13 cellular contexts compared by ENCODE assay signal in the genomic region with DNA sequence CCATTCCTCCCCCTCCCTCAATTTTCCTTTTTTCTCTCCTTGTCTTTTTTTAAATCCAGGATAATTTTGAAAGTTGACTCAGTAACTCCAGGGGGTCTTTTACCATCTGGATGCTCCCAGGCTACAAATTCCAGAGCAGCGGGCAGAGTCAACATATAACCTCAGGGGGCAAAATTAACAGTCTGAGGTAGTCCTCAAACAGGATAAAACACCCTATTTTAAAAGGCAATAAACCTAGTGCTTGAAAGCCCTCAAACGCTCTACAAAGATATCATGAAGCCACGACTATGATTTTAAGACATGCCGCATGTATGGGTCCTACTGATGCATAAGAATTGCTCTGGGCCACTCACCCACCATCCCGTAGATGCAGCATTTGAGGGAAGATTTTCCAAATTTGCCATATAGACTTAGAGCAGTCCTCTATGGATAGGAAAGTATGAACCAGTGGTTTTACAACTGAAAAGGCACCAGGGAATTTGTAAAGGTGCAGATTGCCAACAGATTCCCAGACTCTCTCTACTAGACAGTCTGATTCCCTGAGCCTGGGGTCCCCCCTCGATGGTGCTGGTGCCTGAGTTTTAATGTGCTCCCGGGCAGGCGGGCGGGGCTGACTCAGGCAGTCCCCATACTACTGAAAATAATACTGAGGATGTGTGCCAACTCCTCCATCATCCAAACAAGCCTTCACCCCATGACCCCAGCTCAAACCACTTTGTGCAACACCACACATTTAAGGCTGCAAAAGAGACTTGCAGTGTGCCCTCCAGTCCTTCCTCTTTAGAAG. TPM values are rescaled to one million over a fixed set of nuclear protein-coding genes. Genes with fewer than 3 reads are reported as not detected.
A peak's percentile ranks its signal among the peaks of the same experiment; 100 is the strongest.
DNase-seq lines count a peak whose midpoint lies in the region; ATAC-seq, FAIRE-seq and TF ChIP-seq lines count a peak whose summit lies in the region.
"Had no signal": no experiment of that assay in that cellular context is flagged by ENCODE, and none has a peak within 500 bp of the region (broad histone marks: within the 10 kb centered on the region; RNA-seq: fewer than 3 reads in every experiment).

No MANE protein-coding gene starts in this region.

- no peak overlapping the region for H2BK15ac ChIP-seq in H1 (ENCODE audit: low read length)

- H3K27me3 ChIP-seq in GM23248 (replicated peaks; ENCODE audit: insufficient read depth) (no peaks in the 10 kb centered on the region), H1 (replicated peaks in 1 of 4; ENCODE audit: control insufficient read depth in 3 of 4, extremely low read depth in 1 of 4, insufficient read depth in 3 of 4, low read length in 3 of 4) (peaks cover 0 to 6% (median 2%) of the 10 kb centered on the region in 4 experiments; a peak in 3 of 7 replicates), pancreas (no peaks in the 10 kb centered on the region)

- H3K27ac ChIP-seq in GM23248 (no peak overlapping the region), H1 (ENCODE audit: low read depth, low read length) (no peak overlapping the region), pancreas (no peak overlapping the region)

- no peak overlapping the region for H2AK5ac ChIP-seq in H1 (ENCODE audit: low read depth, low read length)

- H3K9me3 ChIP-seq in GM23248 (ENCODE audit: low read depth) (no peaks in the 10 kb centered on the region), H1 (ENCODE audit: insufficient read depth in 2 of 2, low read depth in 1 of 2, low read length in 1 of 2) (peaks cover 12 to 14% of the 10 kb centered on the region in 2 experiments), pancreas (no peaks in the 10 kb centered on the region)

- no peak overlapping the region for H2BK5ac ChIP-seq in H1 (ENCODE audit: low read depth, low read length)

- H3K56ac ChIP-seq in H1 (replicated peaks; ENCODE audit: insufficient read length, low read depth, low read length): no peak overlapping the region

- H3K4me3 Mint-ChIP-seq in osteocyte (ENCODE audit: unreplicated experiment): peak overlapping the region; percentile 62
- H3K4me3 Mint-ChIP-seq: stimulated activated naive CD8-positive, alpha-beta T cell treated with anti-CD3 and anti-CD28 coated beads, Interleukin-15, amount 100 ng/mL, for 72 hours had no signal

- peaks cover 100% of the 10 kb centered on the region for H3K79me2 ChIP-seq in GM23248 (ENCODE audit: insufficient read depth)
- peaks cover 9 to 73% of the 10 kb centered on the region in 2 experiments; a peak in 3 of 4 replicates for H3K79me2 ChIP-seq in H1 (ENCODE audit: control insufficient read depth in 1 of 2, insufficient read depth in 2 of 2, low read length in 2 of 2)

- no peak overlapping the region for H3K9ac ChIP-seq in GM23248
- H3K9ac ChIP-seq in H1 (replicated peaks in 1 of 4; ENCODE audit: extremely low read depth in 1 of 4, low read depth in 3 of 4, low read length in 3 of 4): peak overlapping the region in 2 of 4 experiments; percentile 5 to 30; a peak in 1 of 7 replicates

- in situ Hi-C loops in GM23248 (cut with MboI): no loop called here

- H4K5ac ChIP-seq in H1 (ENCODE audit: insufficient read length, low read depth, low read length): no peak overlapping the region

- no peak for TF ChIP-seq POLR2A in H1 (IDR thresholded peaks at IDR 0.05; ENCODE audit: control extremely low read depth in 1 of 2, low read depth in 2 of 2, low read length in 2 of 2)

- POLR2A ChIA-PET in H1 (lab: Charles Lee; ENCODE audit: partially characterized antibody): interaction anchor here (0.9 kb wide), 1 partner anchor 8 kb away, joined by 3 read pairs; no protein-coding TSS in a partner anchor

- ATAC-seq in omental fat pad (ENCODE audit: low FRiP score) (no peak), pancreas (no peak)
- ATAC-seq: left colon; stimulated activated naive CD8-positive, alpha-beta T cell treated with anti-CD3 and anti-CD28 coated beads, Interleukin-15, amount 100 ng/mL, for 72 hours had no signal

- H3K27ac Mint-ChIP-seq in osteocyte (ENCODE audit: unreplicated experiment): peak overlapping the region; percentile 87
- H3K27ac Mint-ChIP-seq: stimulated activated naive CD8-positive, alpha-beta T cell treated with anti-CD3 and anti-CD28 coated beads, Interleukin-15, amount 100 ng/mL, for 72 hours had no signal

- H3K23ac ChIP-seq in H1 (ENCODE audit: insufficient read length): no peak overlapping the region

- H2BK12ac ChIP-seq in H1 (ENCODE audit: low read depth, low read length): no peak overlapping the region

- DNase-seq in GM23248 (peak; percentile 33), NCI-H2227 treated with DMSO at 0.1 percent for 48 hours (lab: John Stamatoyannopoulos, UW) (peak; percentile 65), H1 (ENCODE audit: low read depth in 1 of 2, low spot score in 2 of 2) (no peak), osteocyte (ENCODE audit: extremely low spot score, unreplicated experiment) (peak; percentile 86), CD1c-positive myeloid dendritic cell (ENCODE audit: extremely low spot score) (no peak), kidney tubule cell (ENCODE audit: low spot score) (no peak), omental fat pad (ENCODE audit: low spot score) (no peak), pancreas (no peak)
- DNase-seq: activated naive CD4-positive, alpha-beta T cell; left colon; NCI-H1694 treated with DMSO at 0.1 percent for 48 hours; stimulated activated naive CD8-positive, alpha-beta T cell treated with anti-CD3 and anti-CD28 coated beads, Interleukin-15, amount 100 ng/mL, for 72 hours had no signal

- H4K91ac ChIP-seq in H1 (replicated peaks; ENCODE audit: insufficient read length, low read length): no peak overlapping the region

- H2BK120ac ChIP-seq in H1 (replicated peaks; ENCODE audit: low read depth, low read length): no peak overlapping the region

- FAIRE-seq in H1 (lab: Jason Lieb, UNC) (no peak), pancreas (lab: Jason Lieb, UNC) (no peak)

- H3K9me2 ChIP-seq in GM23248 (ENCODE audit: insufficient read depth): no peaks in the 10 kb centered on the region

- H3K4me2 ChIP-seq in GM23248 (ENCODE audit: unreplicated experiment) (peak overlapping the region; percentile 32), H1 (ENCODE audit: insufficient read depth in 1 of 2, low read depth in 2 of 2, low read length in 2 of 2) (peak overlapping the region; percentile 40 to 67)
- H3K4me2 ChIP-seq: smooth muscle cell had no signal

- 0 out of 2 replicates have a peak overlapping the region, but pooled peaks have one; percentile 51 for H3K18ac ChIP-seq in H1 (ENCODE audit: extremely low read depth, low read length)

- peaks cover 9% of the 10 kb centered on the region for H3K36me3 Mint-ChIP-seq in osteocyte (ENCODE audit: unreplicated experiment)

- no peak overlapping the region for H3K4ac ChIP-seq in H1 (replicated peaks; ENCODE audit: insufficient read length, low read depth, low read length)

- no peak overlapping the region for H2BK20ac ChIP-seq in H1 (ENCODE audit: low read length)

- intact Hi-C loops in pancreas (cut with DNase I): no loop called here

- H3K27me3 Mint-ChIP-seq in osteocyte (ENCODE audit: unreplicated experiment): no peaks in the 10 kb centered on the region
- H3K27me3 Mint-ChIP-seq: stimulated activated naive CD8-positive, alpha-beta T cell treated with anti-CD3 and anti-CD28 coated beads, Interleukin-15, amount 100 ng/mL, for 72 hours had no signal

- H3K36me3 ChIP-seq in GM23248 (ENCODE audit: low read depth): no peaks in the 10 kb centered on the region
- peaks cover 0 to 9% (median 3%) of the 10 kb centered on the region in 4 experiments; a peak in 4 of 8 replicates for H3K36me3 ChIP-seq in H1 (ENCODE audit: control insufficient read depth in 2 of 4, insufficient read depth in 4 of 4, low read length in 3 of 4)
- H3K36me3 ChIP-seq in pancreas: no peaks in the 10 kb centered on the region

- no peak overlapping the region for H4K8ac ChIP-seq in H1 (ENCODE audit: extremely low read depth, insufficient read depth, low read length)

- H3K4me1 ChIP-seq in GM23248 (ENCODE audit: insufficient read depth) (peaks cover 57% of the 10 kb centered on the region), H1 (replicated peaks in 1 of 4; ENCODE audit: control insufficient read depth in 3 of 4, insufficient read depth in 4 of 4, low read length in 3 of 4) (peaks cover 5 to 20% (median 12%) of the 10 kb centered on the region in 4 experiments; a peak in 6 of 7 replicates), pancreas (peaks cover 17 to 20% (median 19%) of the 10 kb centered on the region in 3 donors)

- H3K4me3 ChIP-seq in GM23248 (no peak overlapping the region), H1 (ENCODE audit: extremely low read depth in 1 of 4, insufficient read depth in 2 of 4, low read depth in 3 of 4, low read length in 4 of 4) (peak overlapping the region in 1 of 4 experiments; percentile 39; a peak in 3 of 8 replicates), pancreas (no peak overlapping the region)
- H3K4me3 ChIP-seq: smooth muscle cell had no signal

- CTCF ChIA-PET in H1 (lab: Charles Lee; ENCODE audit: partially characterized antibody): no interaction called here

- no peak for TF ChIP-seq EP300 in H1 (IDR thresholded peaks at IDR 0.05; ENCODE audit: borderline replicate concordance in 1 of 2, low read depth in 2 of 2, low read length in 2 of 2)

- H3K9me3 Mint-ChIP-seq in osteocyte (ENCODE audit: unreplicated experiment): peaks cover 5% of the 10 kb centered on the region
- H3K9me3 Mint-ChIP-seq: stimulated activated naive CD8-positive, alpha-beta T cell treated with anti-CD3 and anti-CD28 coated beads, Interleukin-15, amount 100 ng/mL, for 72 hours had no signal

- no peaks in the 10 kb centered on the region for H3K23me2 ChIP-seq in H1 (ENCODE audit: low read depth, low read length)

- TF ChIP-seq RAD21 in H1 (IDR thresholded peaks at IDR 0.05 in 1 of 2, conservative IDR thresholded peaks at IDR 0.05 in 1 of 2; ENCODE audit: low read depth in 2 of 2, low read length in 2 of 2): no peak

- H3K4me1 Mint-ChIP-seq in osteocyte (ENCODE audit: unreplicated experiment): peaks cover 81% of the 10 kb centered on the region
- H3K4me1 Mint-ChIP-seq: stimulated activated naive CD8-positive, alpha-beta T cell treated with anti-CD3 and anti-CD28 coated beads, Interleukin-15, amount 100 ng/mL, for 72 hours had no signal

- TF ChIP-seq CTCF in H1 (IDR thresholded peaks at IDR 0.05; ENCODE audit: control extremely low read depth in 1 of 3, insufficient read depth in 1 of 3, low read depth in 1 of 3, low read length in 3 of 3) (no peak), osteocyte (IDR thresholded peaks at IDR 0.05) (no peak), omental fat pad (IDR thresholded peaks at IDR 0.05) (no peak), pancreas (IDR thresholded peaks at IDR 0.05) (no peak)

- 88 to 91% methylated on average over 9 of the region's 9 CpGs for WGBS in GM23248 (ENCODE audit: low coverage in 1 of 2, low lambda C conversion rate in 2 of 2, missing lambda C conversion rate in 2 of 2), 2 experiments
- WGBS in H1 (ENCODE audit: extremely low coverage in 1 of 2, insufficient coverage in 1 of 2, insufficient read length in 1 of 2, insufficient replicate concordance in 2 of 2, low coverage in 1 of 2, low lambda C conversion rate in 2 of 2, missing lambda C conversion rate in 1 of 2), 2 experiments: 23% methylated on average over 9 of the region's 9 CpGs; no CpG with 5 or more reads in 1 of the 2 experiments
- 83 to 84% methylated on average over 9 of the region's 9 CpGs for WGBS in pancreas, 2 donors

- no peak overlapping the region for H3K14ac ChIP-seq in H1 (ENCODE audit: insufficient read length)

- peaks cover 28% of the 10 kb centered on the region for H3F3A ChIP-seq in GM23248 (ENCODE audit: insufficient read depth)

- 0 out of 2 replicates have a peak, but pooled peaks cover 6% of the 10 kb centered on the region for H4K20me1 ChIP-seq in GM23248 (ENCODE audit: insufficient read depth)
- H4K20me1 ChIP-seq in H1 (replicated peaks in 1 of 2; ENCODE audit: control insufficient read depth in 1 of 2, insufficient read depth in 2 of 2, low read length in 2 of 2): peaks cover 16 to 18% of the 10 kb centered on the region in 2 experiments

- 0 out of 2 replicates have a peak, but pooled peaks cover 7% of the 10 kb centered on the region for H3K79me1 ChIP-seq in H1 (ENCODE audit: low read depth, low read length)

- H2AFZ ChIP-seq in GM23248 (no peak overlapping the region), H1 (ENCODE audit: low read length) (no peak overlapping the region)

RNA-seq across cellular contexts. Expression of a gene that starts 37.2 kb away (rescaled TPM):
- 49.1 and 49.8 TPM in 2 replicates for total RNA-seq in GM23248 (2014; rRNA removed; shearing (Covaris generic))
- polyA plus RNA-seq in GM23248 (2016; fragmentation: Nextera tagmentation; extraction: Ambion mirVana): 38.7 and 41.4 TPM in 2 replicates
- 77.4 and 93.6 TPM in 2 replicates for total RNA-seq in H1 (2021; fragmentation: NEBNext Ultra II Directional; extraction: Animal tissue kit (Norgen Biotek cat#: 25700))
- 14.4 and 19.8 TPM in 2 replicates for polyA plus RNA-seq in H1 (2011; rRNA removed)
- 15.5 TPM for polyA plus RNA-seq in H1 (2011; cell fraction: cytosol; rRNA removed)
- polyA plus RNA-seq in H1 (2011; cell fraction: nucleus; rRNA removed): 38.0 TPM
- polyA plus RNA-seq in H1 (2012, experiment 1 of 2): 11.9 to 20.9 TPM (median 16.0 TPM) in 4 replicates
- polyA plus RNA-seq in H1 (2012, experiment 2 of 2): 2.1 TPM
- polyA plus RNA-seq in H1 (2013, experiment 1 of 2): 22.6 TPM
- polyA plus RNA-seq in H1 (2013, experiment 2 of 2): 21.4 TPM
- 76.1 and 85.9 TPM in 2 replicates for polyA minus RNA-seq in H1 (2011; rRNA and poly(A)+ RNA removed)
- 44.8 TPM for polyA minus RNA-seq in H1 (2011; cell fraction: cytosol; rRNA and poly(A)+ RNA removed)
- polyA minus RNA-seq in H1 (2011; cell fraction: nucleus; rRNA and poly(A)+ RNA removed): 80.0 TPM
- total RNA-seq in osteocyte: 140 and 142 TPM in 2 replicates
- total RNA-seq in omental fat pad: 10 to 100 TPM; 27.1 to 39.1 (median 35.7) TPM
- total RNA-seq in pancreas: 10 to 100 TPM in 4 of 6 donors, 1 to 10 TPM in 2; 7.1 to 17.5 (median 14.9) TPM
- 1 to 10 TPM; 1.9 to 3.7 TPM for polyA plus RNA-seq in pancreas

Comparison
In these comparisons a context has a peak if more than half of its experiments do, and no peak if none do; other contexts are left out.
1. DNase-seq: peak in GM23248 (single experiment), NCI-H2227 treated with DMSO at 0.1 percent for 48 hours (single experiment) and osteocyte (single experiment); none in H1 (0 of 2), CD1c-positive myeloid dendritic cell (single experiment), kidney tubule cell (single experiment), omental fat pad (single experiment) and pancreas (0 of 6).